ENCODE assay signal across 12 cellular contexts in the genomic region with DNA sequence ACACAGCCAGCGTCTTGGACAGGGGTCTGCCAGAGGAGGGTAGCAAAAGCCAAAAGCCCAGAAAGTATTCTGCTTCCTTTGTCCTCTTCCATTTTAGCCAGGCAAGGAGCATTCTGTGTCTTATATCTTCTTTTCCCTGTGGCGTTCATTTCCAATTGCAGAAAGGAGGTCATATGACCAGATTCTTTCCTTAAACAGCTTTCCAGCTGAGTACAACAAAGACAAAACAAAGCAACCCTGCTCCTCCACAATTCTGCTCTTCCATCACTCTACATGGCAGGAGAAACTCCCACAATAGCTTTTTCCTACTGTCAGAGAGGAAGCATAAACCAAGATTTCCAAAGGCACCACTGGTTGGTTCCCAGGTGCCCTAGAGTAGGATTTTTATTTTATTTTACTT. TPM values are rescaled to one million over a fixed set of nuclear protein-coding genes. Genes with fewer than 3 reads are reported as not detected.
DNase-seq lines count a peak whose midpoint lies in the region; ATAC-seq, FAIRE-seq and TF ChIP-seq lines count a peak whose summit lies in the region.
"Had no signal": no experiment of that assay in that cellular context is flagged by ENCODE, and none has a peak within 500 bp of the region (broad histone marks: within the 10 kb centered on the region; RNA-seq: fewer than 3 reads in every experiment).

No MANE protein-coding gene starts in this region.

- H3K4me1 ChIP-seq in esophagus (ENCODE audit: control insufficient read depth in 2 of 2, insufficient read depth in 2 of 2, low read length in 1 of 2) = peaks cover 0 to 2% of the 10 kb centered on the region in 2 donors

- no peak overlapping the region for H3K4me3 ChIP-seq in esophagus (ENCODE audit: low read depth in 1 of 2, low read length in 2 of 2)

- H3K4me3 Mint-ChIP-seq in CD14-positive monocyte (no peak overlapping the region), neural crest cell (no peak overlapping the region)
- H3K4me3 Mint-ChIP-seq: naive B cell had no signal

- no peaks in the 10 kb centered on the region for H3K9me3 ChIP-seq in esophagus (ENCODE audit: control insufficient read depth in 2 of 2, insufficient read depth in 1 of 2, low read depth in 1 of 2, low read length in 1 of 2)

- H3K9me3 Mint-ChIP-seq in CD14-positive monocyte (no peaks in the 10 kb centered on the region), neural crest cell (no peaks in the 10 kb centered on the region)
- H3K9me3 Mint-ChIP-seq: naive B cell had no signal

- H3K4me1 Mint-ChIP-seq in CD14-positive monocyte (peaks cover 59% of the 10 kb centered on the region), neural crest cell (peaks cover 24% of the 10 kb centered on the region)

- H3K36me3 Mint-ChIP-seq in CD14-positive monocyte (peaks cover 3 to 4% of the 10 kb centered on the region in 2 donors), neural crest cell (ENCODE audit: low read depth) (peaks cover 4% of the 10 kb centered on the region)
- H3K36me3 Mint-ChIP-seq: naive B cell had no signal

- H3K27ac Mint-ChIP-seq in CD14-positive monocyte = peak overlapping the region; percentile 72 to 100 (median 100)
- H3K27ac Mint-ChIP-seq in neural crest cell (ENCODE audit: unreplicated experiment) = peak overlapping the region; percentile 70

- H3K27me3 ChIP-seq in esophagus (ENCODE audit: control insufficient read depth in 1 of 2, insufficient read depth in 2 of 2, low read length in 2 of 2) = no peaks in the 10 kb centered on the region

- peak overlapping the region; percentile 50 to 51 for H3K27ac ChIP-seq in esophagus (ENCODE audit: low read depth in 2 of 2, low read length in 1 of 2)

- H3K36me3 ChIP-seq in esophagus (ENCODE audit: control insufficient read depth in 2 of 2, insufficient read depth in 2 of 2, low read length in 1 of 2) = no peaks in the 10 kb centered on the region

- DNase-seq in CD14-positive monocyte (ENCODE audit: low spot score) (no peak), SK-MEL-5 (ENCODE audit: low read depth, low spot score) (peak; percentile 21), neural crest cell (ENCODE audit: low read depth, low spot score) (no peak), frontal cortex (ENCODE audit: low spot score in 2 of 2) (no peak)
- DNase-seq in central memory CD4-positive, alpha-beta T cell = no peak
- no peak for DNase-seq in effector CD4-positive, alpha-beta T cell
- DNase-seq: activated CD4-positive, alpha-beta T cell treated with anti-CD3 and anti-CD28 coated beads, Interleukin-2, amount 50 U/mL, for 1 hour; effector CD8-positive, alpha-beta T cell; naive B cell; NCI-H526 had no signal

- no peak for FAIRE-seq in frontal cortex (lab: Jason Lieb, UNC)

- ATAC-seq in HG03108 (IDR thresholded peaks at IDR 0.05; ENCODE audit: unreplicated experiment) = no peak

- intact Hi-C loops in CD14-positive monocyte (cut with micrococcal nuclease) = loop anchor here (2.0 to 5.0 kb wide), 2 partner anchors 19 to 32 kb away; a partner anchor contains a TSS

- 49 to 59% methylated on average over 2 of the region's 2 CpGs for WGBS in esophagus, 2 donors

- TF ChIP-seq CTCF in CD14-positive monocyte (IDR thresholded peaks at IDR 0.05) = no peak
- no peak for TF ChIP-seq CTCF in neural crest cell (conservative IDR thresholded peaks at IDR 0.05)

- in situ Hi-C loops in SK-MEL-5 (cut with HindIII; ENCODE audit: low pct_unique_long_range_greater_than_20kb, low sequenced_read_pairs) = no loop called here

- H3K27me3 Mint-ChIP-seq in CD14-positive monocyte (ENCODE audit: low read depth in 3 of 3) (peaks cover 0 to 7% (median 3%) of the 10 kb centered on the region in 3 donors), neural crest cell (ENCODE audit: low read depth) (no peaks in the 10 kb centered on the region)
- H3K27me3 Mint-ChIP-seq: naive B cell had no signal

RNA-seq across cellular contexts. Expression of a gene that starts 19.7 kb away (rescaled TPM):
- polyA plus RNA-seq in CD14-positive monocyte (10 to 100 TPM; 38.5 to 40.3 TPM), esophagus (100 to 1,000 TPM; 290 to 298 TPM)
- 101 and 108 TPM in 2 replicates for total RNA-seq in SK-MEL-5 (2014; rRNA removed; shearing (Covaris generic))
- polyA plus RNA-seq in SK-MEL-5 (2015; cell fraction: cytosol; rRNA removed) = 107 and 148 TPM in 2 replicates
- 39.9 and 44.9 TPM in 2 replicates for polyA plus RNA-seq in SK-MEL-5 (2015; cell fraction: nucleus; rRNA removed)
- total RNA-seq in neural crest cell (177 TPM in 2 replicates), frontal cortex (112 TPM)

RNA-seq across cellular contexts. Expression of a gene that starts 30.3 kb away (rescaled TPM):
- polyA plus RNA-seq in CD14-positive monocyte (100 to 1,000 TPM; 287 to 301 TPM), esophagus (100 to 1,000 TPM in 1 of 2 donors, 10 to 100 TPM in 1; 99.3 to 101 TPM)
- total RNA-seq in SK-MEL-5 (2014; rRNA removed; shearing (Covaris generic)) = 123 and 130 TPM in 2 replicates
- polyA plus RNA-seq in SK-MEL-5 (2015; cell fraction: cytosol; rRNA removed) = 98.7 and 129 TPM in 2 replicates
- polyA plus RNA-seq in SK-MEL-5 (2015; cell fraction: nucleus; rRNA removed) = 356 and 382 TPM in 2 replicates
- total RNA-seq in neural crest cell (179 and 186 TPM in 2 replicates), frontal cortex (110 TPM)
